Comparison of ENCODE assay signal across 12 cellular contexts in genomic region chr12:27785882-27786570, GRCh38. TPM values are rescaled to one million over a fixed set of nuclear protein-coding genes. Genes with fewer than 3 reads are reported as not detected.
DNase-seq lines count a peak whose midpoint lies in the region; ATAC-seq and TF ChIP-seq lines count a peak whose summit lies in the region.
"Had no signal": no experiment of that assay in that cellular context is flagged by ENCODE, and none has a peak within 500 bp of the region (broad histone marks: within the 10 kb centered on the region; RNA-seq: fewer than 3 reads in every experiment).

No MANE protein-coding gene starts in this region.

- H3K4me3 ChIP-seq in astrocyte of the spinal cord (ENCODE audit: low read depth, low read length): no peak overlapping the region
- no peak overlapping the region for H3K4me3 ChIP-seq in skeletal muscle satellite cell (ENCODE audit: low read length)
- H3K4me3 ChIP-seq: left lung, right atrium auricular region had no signal

- in situ Hi-C loops in astrocyte of the spinal cord (cut with HindIII; ENCODE audit: low sequenced_read_pairs): no loop called here

- no peaks in the 10 kb centered on the region for H3K27me3 Mint-ChIP-seq in activated T-cell treated with anti-CD3 and anti-CD28 coated beads, Interleukin-2, amount 50 U/mL, for 72 hours (ENCODE audit: low read depth)
- H3K27me3 Mint-ChIP-seq in activated T-cell treated with anti-CD3 and anti-CD28 coated beads, Interleukin-2, amount 50 U/mL, for 4 hours (ENCODE audit: low read depth): no peaks in the 10 kb centered on the region
- H3K27me3 Mint-ChIP-seq: B cell had no signal

- H3K9me3 Mint-ChIP-seq in activated T-cell treated with anti-CD3 and anti-CD28 coated beads, Interleukin-2, amount 50 U/mL, for 72 hours: no peaks in the 10 kb centered on the region
- H3K9me3 Mint-ChIP-seq in activated T-cell treated with anti-CD3 and anti-CD28 coated beads, Interleukin-2, amount 50 U/mL, for 4 hours: no peaks in the 10 kb centered on the region

- peak; percentile 51 to 85 for ATAC-seq in activated T-cell treated with anti-CD3 and anti-CD28 coated beads, Interleukin-2, amount 50 U/mL, for 72 hours (replicated peaks in 1 of 2)
- ATAC-seq in activated T-cell treated with anti-CD3 and anti-CD28 coated beads, Interleukin-2, amount 50 U/mL, for 4 hours: no peak
- ATAC-seq in HG02642 (IDR thresholded peaks at IDR 0.05; ENCODE audit: poor library complexity, unreplicated experiment) (no peak), GM21360 (IDR thresholded peaks at IDR 0.05; ENCODE audit: unreplicated experiment) (no peak)
- ATAC-seq: left lung had no signal

- H3K9ac ChIP-seq in skeletal muscle satellite cell (ENCODE audit: low read depth, low read length): no peak overlapping the region

- H3K4me1 ChIP-seq in skeletal muscle satellite cell (ENCODE audit: control insufficient read depth, insufficient read depth, low read length): peaks cover 30% of the 10 kb centered on the region

- H3K4me1 Mint-ChIP-seq in activated T-cell treated with anti-CD3 and anti-CD28 coated beads, Interleukin-2, amount 50 U/mL, for 72 hours (ENCODE audit: low read depth): peaks cover 45% of the 10 kb centered on the region
- H3K4me1 Mint-ChIP-seq in activated T-cell treated with anti-CD3 and anti-CD28 coated beads, Interleukin-2, amount 50 U/mL, for 4 hours (ENCODE audit: low read depth): peaks cover 51% of the 10 kb centered on the region

- no peaks in the 10 kb centered on the region for H3K9me3 ChIP-seq in skeletal muscle satellite cell (replicated peaks; ENCODE audit: low read length)
- H3K9me3 ChIP-seq: left lung, right atrium auricular region had no signal

- peak overlapping the region; percentile 80 for H3K27ac Mint-ChIP-seq in activated T-cell treated with anti-CD3 and anti-CD28 coated beads, Interleukin-2, amount 50 U/mL, for 72 hours
- H3K27ac Mint-ChIP-seq: B cell had no signal

- H3K27me3 ChIP-seq in skeletal muscle satellite cell (ENCODE audit: control insufficient read depth, insufficient read depth, low read length): no peaks in the 10 kb centered on the region
- H3K27me3 ChIP-seq: left lung, right atrium auricular region had no signal

- peaks cover 0 to 2% of the 10 kb centered on the region in 2 donors for H3K36me3 Mint-ChIP-seq in activated T-cell treated with anti-CD3 and anti-CD28 coated beads, Interleukin-2, amount 50 U/mL, for 72 hours (ENCODE audit: insufficient read depth in 2 of 2)
- H3K36me3 Mint-ChIP-seq in activated T-cell treated with anti-CD3 and anti-CD28 coated beads, Interleukin-2, amount 50 U/mL, for 4 hours (ENCODE audit: insufficient read depth): peaks cover 22% of the 10 kb centered on the region

- peak overlapping the region; percentile 34 for H3K4me2 ChIP-seq in skeletal muscle satellite cell (ENCODE audit: low read length)

- DNase-seq in activated T-cell treated with anti-CD3 and anti-CD28 coated beads, Interleukin-2, amount 50 U/mL, for 72 hours: peak in 1 of 2 donors; percentile 13
- no peak for DNase-seq in activated T-cell treated with anti-CD3 and anti-CD28 coated beads, Interleukin-2, amount 50 U/mL, for 4 hours
- DNase-seq in NCI-H748 (lab: John Stamatoyannopoulos, UW; ENCODE audit: unreplicated experiment): peak; percentile 64
- DNase-seq in astrocyte of the spinal cord (ENCODE audit: low read depth, low spot score): peak; percentile 73
- no peak for DNase-seq in foreskin melanocyte
- DNase-seq: GOT3, left lung had no signal

- H3K36me3 ChIP-seq in skeletal muscle satellite cell (ENCODE audit: insufficient read depth, low read length): peaks cover 11% of the 10 kb centered on the region
- H3K36me3 ChIP-seq: right atrium auricular region had no signal

- no peak for TF ChIP-seq CTCF in astrocyte of the spinal cord (IDR thresholded peaks at IDR 0.05; ENCODE audit: low read depth, low read length)

- peak overlapping the region in 1 of 2 donors; percentile 45 for H3K4me3 Mint-ChIP-seq in activated T-cell treated with anti-CD3 and anti-CD28 coated beads, Interleukin-2, amount 50 U/mL, for 72 hours
- H3K4me3 Mint-ChIP-seq in activated T-cell treated with anti-CD3 and anti-CD28 coated beads, Interleukin-2, amount 50 U/mL, for 4 hours: no peak overlapping the region
- H3K4me3 Mint-ChIP-seq: B cell had no signal

RNA-seq across cellular contexts. Expression of gene MANSC4, which starts 6.0 kb away (rescaled TPM):
- not detected for total RNA-seq in activated T-cell treated with anti-CD3 and anti-CD28 coated beads, Interleukin-2, amount 50 U/mL, for 72 hours
- not detected for total RNA-seq in activated T-cell treated with anti-CD3 and anti-CD28 coated beads, Interleukin-2, amount 50 U/mL, for 4 hours
- not detected in 2 replicates for total RNA-seq in skeletal muscle satellite cell (2012; rRNA removed)
- total RNA-seq: B cell, left lung, right atrium auricular region had no signal

RNA-seq across cellular contexts. Expression of gene KLHL42, which starts 6.0 kb away (rescaled TPM):
- 10 to 100 TPM in 1 of 2 donors, 1 to 10 TPM in 1; 9.8 to 10.7 TPM for total RNA-seq in activated T-cell treated with anti-CD3 and anti-CD28 coated beads, Interleukin-2, amount 50 U/mL, for 72 hours
- total RNA-seq in activated T-cell treated with anti-CD3 and anti-CD28 coated beads, Interleukin-2, amount 50 U/mL, for 4 hours: 10 to 100 TPM; 11.7 to 14.3 (median 14.0) TPM
- 21.6 and 22.8 TPM in 2 replicates for total RNA-seq in skeletal muscle satellite cell (2012; rRNA removed)

Comparison
In these comparisons a context has a peak if more than half of its experiments do, and no peak if none do; other contexts are left out.
1. ATAC-seq: peak in activated T-cell treated with anti-CD3 and anti-CD28 coated beads, Interleukin-2, amount 50 U/mL, for 72 hours (2 of 2); none in activated T-cell treated with anti-CD3 and anti-CD28 coated beads, Interleukin-2, amount 50 U/mL, for 4 hours (0 of 2), HG02642 (single experiment) and GM21360 (single experiment).
2. DNase-seq: peak in NCI-H748 (single experiment) and astrocyte of the spinal cord (single experiment); none in activated T-cell treated with anti-CD3 and anti-CD28 coated beads, Interleukin-2, amount 50 U/mL, for 4 hours (single experiment) and foreskin melanocyte (single experiment).